ENCODE assay signal across 1 cellular context in the genomic region with DNA sequence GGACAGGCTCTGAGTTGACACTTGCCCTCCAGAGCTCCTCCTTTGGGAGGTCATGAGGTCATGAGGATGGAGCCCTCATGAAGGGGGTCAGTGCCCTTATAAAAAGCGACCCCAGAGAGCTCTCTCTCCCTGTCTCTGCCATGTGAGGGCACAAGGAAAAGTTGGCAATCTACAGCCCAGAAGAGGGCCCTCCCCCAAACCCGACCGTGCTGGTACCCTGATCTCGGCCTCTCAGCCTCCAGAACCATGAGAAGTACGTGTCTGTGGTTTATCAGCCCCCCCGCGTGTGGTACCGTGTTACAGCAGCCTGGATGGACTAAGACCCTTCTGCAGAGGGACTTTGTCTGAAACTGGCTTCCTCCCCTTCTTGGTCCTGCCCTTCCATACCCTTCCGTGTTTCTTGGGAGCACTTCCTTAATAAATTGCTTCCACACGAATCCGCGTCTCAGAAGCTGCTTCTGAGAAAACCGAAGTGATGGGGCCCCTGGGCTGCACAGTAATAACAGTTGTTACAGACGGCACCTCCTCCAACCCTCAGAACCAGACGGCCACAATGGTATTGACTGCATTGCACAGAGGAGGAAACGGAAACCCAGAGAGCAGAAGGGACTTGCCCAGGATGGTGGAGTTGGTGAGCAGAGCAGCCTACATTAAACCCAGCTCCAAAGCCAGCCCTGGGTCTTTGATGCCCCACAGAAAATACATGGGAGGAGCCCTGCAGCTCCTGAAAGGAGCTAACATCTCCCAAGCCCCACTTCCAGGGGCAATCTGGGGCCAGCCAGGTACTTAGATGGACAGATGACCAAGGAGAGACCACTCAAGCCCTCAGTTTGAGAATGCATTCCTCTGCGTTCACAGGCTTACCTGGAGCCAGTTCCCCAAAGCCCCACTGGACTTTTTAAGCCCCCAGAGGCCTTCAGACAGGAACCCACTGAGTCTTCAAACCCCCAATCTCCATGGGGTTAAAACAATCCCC.
TF ChIP-seq lines count a peak whose summit lies in the region.

No MANE protein-coding gene starts in this region.

TF ChIP-seq in HCT116, 20 proteins besides CTCF, POLR2A, EP300 and RAD21 (continued from another document):
- TF ChIP-seq EGR1 (IDR thresholded peaks at IDR 0.05; ENCODE audit: low read depth): no peak
- TF ChIP-seq FOSL1 (IDR thresholded peaks at IDR 0.05; ENCODE audit: low read depth): no peak
